Comparison of ENCODE assay signal across 15 cellular contexts in the genomic region with DNA sequence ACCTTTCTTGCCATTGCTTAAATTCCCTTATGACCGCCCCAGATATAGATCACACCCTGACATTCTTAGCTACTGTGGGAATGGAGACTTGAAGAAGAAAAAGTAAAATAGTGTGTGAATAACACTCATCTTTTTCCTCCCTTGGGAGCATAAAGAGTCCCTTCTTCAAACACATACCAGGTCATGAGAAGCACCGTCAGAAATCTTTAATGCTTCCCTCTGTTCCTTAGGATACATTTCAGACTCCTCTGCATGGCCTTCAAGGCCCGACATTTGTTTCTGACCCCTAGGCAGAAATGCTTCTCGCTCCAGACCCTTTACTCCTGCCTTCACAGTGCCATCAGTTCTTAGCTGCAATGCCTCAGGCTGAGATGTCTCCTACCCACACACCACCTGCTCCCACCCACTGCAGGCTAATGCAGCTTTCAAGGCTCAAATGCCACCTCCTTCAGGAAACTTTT. TPM values are rescaled to one million over a fixed set of nuclear protein-coding genes. Genes with fewer than 3 reads are reported as not detected.
A peak's percentile ranks its signal among the peaks of the same experiment; 100 is the strongest.
DNase-seq lines count a peak whose midpoint lies in the region; ATAC-seq and TF ChIP-seq lines count a peak whose summit lies in the region.
"Had no signal": no experiment of that assay in that cellular context is flagged by ENCODE, and none has a peak within 500 bp of the region (broad histone marks: within the 10 kb centered on the region; RNA-seq: fewer than 3 reads in every experiment).

No MANE protein-coding gene starts in this region.

- peaks cover 11 to 29% (median 14%) of the 10 kb centered on the region in 4 donors for H3K4me1 ChIP-seq in upper lobe of left lung
- H3K4me1 ChIP-seq: prostate gland, vagina had no signal

- no peaks in the 10 kb centered on the region for H3K9me3 ChIP-seq in upper lobe of left lung
- H3K9me3 ChIP-seq: prostate gland, vagina had no signal

- H3K36me3 Mint-ChIP-seq in nephron (ENCODE audit: low read depth): no peaks in the 10 kb centered on the region

- H3K27me3 Mint-ChIP-seq in nephron (ENCODE audit: low read depth): peaks cover 5% of the 10 kb centered on the region

- peak overlapping the region; percentile 16 to 71 (median 27) for H3K27ac Mint-ChIP-seq in nephron
- H3K27ac Mint-ChIP-seq: T-helper 1 cell treated with Interleukin-12 subunit alpha and Interleukin-12 subunit beta and Interleukin-4 antibody, amounts not matched to agents 30 μg/mL and 1 μg/mL, for 36 hours had no signal

- H3K27ac ChIP-seq in cingulate gyrus (ENCODE audit: low read depth, low read length) (peak overlapping the region; percentile 92), upper lobe of left lung (peak overlapping the region in 2 of 4 donors; percentile 23 to 28)
- H3K27ac ChIP-seq: prostate gland, vagina had no signal

- DNase-seq in SK-N-DZ (ENCODE audit: low spot score): no peak
- DNase-seq in activated effector memory CD4-positive, alpha-beta T cell treated with anti-CD3 and anti-CD28 coated beads, Interleukin-2, amount 50 U/mL, for 16 hours: no peak
- no peak for DNase-seq in upper lobe of left lung
- DNase-seq: activated CD4-positive, alpha-beta T cell treated with anti-CD3 and anti-CD28 coated beads for 1 hour; activated T-cell treated with anti-CD3 and anti-CD28 coated beads for 4 hours; H9; OCI-M1; stimulated activated CD4-positive, alpha-beta T cell treated with anti-CD3 and anti-CD28 coated beads, Interleukin-2, amount 100 ng/mL, for 24 hours had no signal

- ATAC-seq in HG03432 (IDR thresholded peaks at IDR 0.05; ENCODE audit: unreplicated experiment) (peak; percentile 41), HG02798 (IDR thresholded peaks at IDR 0.05; ENCODE audit: poor library complexity, unreplicated experiment) (no peak), upper lobe of left lung (ENCODE audit: low FRiP score in 2 of 2) (no peak)

- 60 to 79% methylated on average over 4 of the region's 4 CpGs for WGBS in upper lobe of left lung, 2 donors

- no peaks in the 10 kb centered on the region for H3K27me3 ChIP-seq in upper lobe of left lung
- H3K27me3 ChIP-seq: vagina had no signal

- H3K4me1 Mint-ChIP-seq in nephron: peaks cover 47% of the 10 kb centered on the region

- no peak for TF ChIP-seq EP300 in upper lobe of left lung (IDR thresholded peaks at IDR 0.05)

- TF ChIP-seq CTCF in nephron (IDR thresholded peaks at IDR 0.05; ENCODE audit: unreplicated experiment in 3 of 3) (no peak), upper lobe of left lung (IDR thresholded peaks at IDR 0.05) (no peak)

- no peak overlapping the region for H3K4me3 ChIP-seq in upper lobe of left lung
- H3K4me3 ChIP-seq: prostate gland, vagina had no signal

- H3K36me3 ChIP-seq in upper lobe of left lung: no peaks in the 10 kb centered on the region
- H3K36me3 ChIP-seq: prostate gland, vagina had no signal

- no peaks in the 10 kb centered on the region for H3K9me3 Mint-ChIP-seq in nephron
- H3K9me3 Mint-ChIP-seq: T-helper 1 cell treated with Interleukin-12 subunit alpha and Interleukin-12 subunit beta and Interleukin-4 antibody, amounts not matched to agents 30 μg/mL and 1 μg/mL, for 36 hours had no signal

- TF ChIP-seq POLR2A in upper lobe of left lung (IDR thresholded peaks at IDR 0.05): no peak

- H3K4me3 Mint-ChIP-seq in nephron: peak overlapping the region in 1 of 3 experiments; percentile 31
- H3K4me3 Mint-ChIP-seq: H9; T-helper 1 cell treated with Interleukin-12 subunit alpha and Interleukin-12 subunit beta and Interleukin-4 antibody, amounts not matched to agents 30 μg/mL and 1 μg/mL, for 36 hours had no signal

RNA-seq across cellular contexts. Expression of gene SCHIP1, which starts 5.2 kb away (rescaled TPM):
- 127 and 223 TPM in 2 replicates for polyA plus RNA-seq in SK-N-DZ (2014; cell fraction: cytosol; rRNA removed)
- 105 and 153 TPM in 2 replicates for polyA plus RNA-seq in SK-N-DZ (2014; cell fraction: nucleus; rRNA removed)
- 10 to 100 TPM in 3 of 6 donors, 1 to 10 TPM in 3; 6.3 to 28.7 (median 9.5) TPM for total RNA-seq in upper lobe of left lung
